ENCODE assay signal across 27 cellular contexts in the genomic region with DNA sequence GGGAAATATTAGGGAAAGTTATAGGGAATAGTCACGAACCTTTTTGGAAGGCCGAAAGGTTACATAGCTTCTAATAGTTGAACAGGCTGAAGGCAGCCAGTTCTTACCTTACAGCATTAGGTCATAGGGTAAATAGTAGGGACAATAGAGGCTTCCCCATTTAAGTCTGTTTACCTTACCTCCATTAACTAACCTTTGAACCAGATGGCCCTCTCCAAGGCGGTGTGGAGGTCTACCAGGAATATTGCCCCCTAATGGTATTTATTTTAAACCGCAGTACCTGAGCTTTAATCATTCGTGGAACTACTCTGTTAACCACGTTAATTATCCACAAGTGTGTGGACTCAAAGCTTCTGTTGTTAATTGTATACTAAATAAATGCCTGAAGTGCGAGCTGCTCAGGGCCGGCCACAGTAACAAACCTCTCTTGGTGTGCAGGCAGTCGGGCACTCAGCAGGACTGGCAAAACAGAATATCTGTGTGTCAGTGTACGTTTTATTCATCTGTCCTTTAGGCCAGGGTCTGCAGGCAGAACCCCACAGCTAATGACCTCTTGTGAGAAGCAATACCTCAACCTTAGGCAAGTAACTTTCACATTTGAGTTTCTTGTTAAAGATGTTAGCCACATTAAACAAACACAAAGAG.
A peak's percentile ranks its signal among the peaks of the same experiment; 100 is the strongest.
DNase-seq lines count a peak whose midpoint lies in the region; ATAC-seq and TF ChIP-seq lines count a peak whose summit lies in the region.
"Had no signal": no experiment of that assay in that cellular context is flagged by ENCODE, and none has a peak within 500 bp of the region (broad histone marks: within the 10 kb centered on the region; RNA-seq: fewer than 3 reads in every experiment).

No MANE protein-coding gene starts in this region.

- H3K23ac ChIP-seq in mesendoderm (ENCODE audit: low read length) = no peak overlapping the region

- H3K4me3 ChIP-seq in Loucy (ENCODE audit: low read length, poor library complexity, severe bottlenecking) = no peak overlapping the region
- no peak overlapping the region for H3K4me3 ChIP-seq in mesendoderm (ENCODE audit: low read length)
- H3K4me3 ChIP-seq: gastroesophageal sphincter, left ventricle myocardium inferior, tibial artery had no signal

- no peak overlapping the region for H3K4ac ChIP-seq in mesendoderm (ENCODE audit: low read depth, low read length)

- H2AK5ac ChIP-seq in mesendoderm (ENCODE audit: low read length) = no peak overlapping the region

- no peaks in the 10 kb centered on the region for H3K9me2 ChIP-seq in Loucy (replicated peaks; ENCODE audit: low read depth, low read length)
- H3K9me2 ChIP-seq: SK-N-SH had no signal

- H2BK120ac ChIP-seq in mesendoderm (ENCODE audit: low read depth, low read length) = no peak overlapping the region

- H3K4me2 ChIP-seq in Loucy (ENCODE audit: low read depth, low read length, poor library complexity, severe bottlenecking) = no peak overlapping the region
- H3K4me2 ChIP-seq in mesendoderm (ENCODE audit: low read length) = no peak overlapping the region
- H3K4me2 ChIP-seq: SK-N-SH had no signal

- H2AFZ ChIP-seq in Loucy (ENCODE audit: low read length) = no peak overlapping the region

- no peak overlapping the region for H3K56ac ChIP-seq in mesendoderm (ENCODE audit: low read length)

- H4K5ac ChIP-seq in mesendoderm (ENCODE audit: low read length) = no peak overlapping the region

- H3K79me2 ChIP-seq in Loucy (ENCODE audit: insufficient read depth, low read length) (no peaks in the 10 kb centered on the region), mesendoderm (ENCODE audit: control insufficient read depth, insufficient read depth, low read length) (no peaks in the 10 kb centered on the region)

- no peaks in the 10 kb centered on the region for H3K36me3 ChIP-seq in Loucy (ENCODE audit: insufficient read depth, low read length)
- H3K36me3 ChIP-seq in mesendoderm (ENCODE audit: control insufficient read depth, insufficient read depth, low read length) = no peaks in the 10 kb centered on the region
- H3K36me3 ChIP-seq: gastroesophageal sphincter, left ventricle myocardium inferior, tibial artery had no signal

- DNase-seq in NCI-H1417 (lab: John Stamatoyannopoulos, UW) = peak in 2 of 3 experiments; percentile 26 to 65
- DNase-seq in NCI-H1417 treated with DMSO at 0.1 percent for 48 hours (lab: John Stamatoyannopoulos, UW) = no peak
- DNase-seq in SW480 (ENCODE audit: low spot score) = peak; percentile 51
- peak; percentile 58 for DNase-seq in mesendoderm
- DNase-seq: 8988T; activated CD4-positive, alpha-beta T cell treated with anti-CD3 and anti-CD28 coated beads, Interleukin-2, amount 10 ng/mL, durations not matched to agents 24 days and 14 days; activated gamma-delta T cell treated with Interleukin-2 at 50 U/mL for 16 hours; activated T-cell treated with anti-CD3 and anti-CD28 coated beads, Interleukin-2, amount 50 U/mL, for 1 hour; CD4-positive, alpha-beta T cell; central memory CD4-positive, alpha-beta T cell; H7; hippocampal formation; KBM-7; left ventricle myocardium inferior; MM.1S; naive thymus-derived CD8-positive, alpha-beta T cell; NCI-H1436 treated with DMSO at 0.1 percent for 48 hours; NCI-H524 treated with DMSO at 0.1 percent for 48 hours; SK-N-SH; stimulated activated CD4-positive, alpha-beta T cell treated with anti-CD3 and anti-CD28 coated beads, Interleukin-2, amount 100 ng/mL, for 24 hours; T-helper 2 cell; tibial artery had no signal

- no peak overlapping the region for H4K8ac ChIP-seq in mesendoderm (ENCODE audit: low read depth, low read length)

- no CpG with 5 or more reads among the region's 10 CpGs for WGBS in mesendoderm (ENCODE audit: extremely low coverage, insufficient coverage, low lambda C conversion rate)

- no peak overlapping the region for H3K27ac ChIP-seq in mesendoderm (ENCODE audit: low read depth, low read length)
- H3K27ac ChIP-seq: gastroesophageal sphincter, left ventricle myocardium inferior, tibial artery had no signal

- no peaks in the 10 kb centered on the region for H4K20me1 ChIP-seq in Loucy (ENCODE audit: insufficient read depth, low read length, poor library complexity, severe bottlenecking)

- ATAC-seq in HG02642 (IDR thresholded peaks at IDR 0.05; ENCODE audit: poor library complexity, unreplicated experiment) (no peak), HG02973 (IDR thresholded peaks at IDR 0.05; ENCODE audit: unreplicated experiment) (no peak), HG02588 (IDR thresholded peaks at IDR 0.05; ENCODE audit: unreplicated experiment) (no peak)
- ATAC-seq: gastroesophageal sphincter; naive thymus-derived CD8-positive, alpha-beta T cell had no signal

- H3K9me3 ChIP-seq in Loucy (ENCODE audit: insufficient read depth, low read depth, low read length) = no peaks in the 10 kb centered on the region
- H3K9me3 ChIP-seq: gastroesophageal sphincter, left ventricle myocardium inferior, SK-N-SH, tibial artery had no signal

- H2BK5ac ChIP-seq in mesendoderm (ENCODE audit: low read length) = no peak overlapping the region

- H3K9ac ChIP-seq in Loucy (ENCODE audit: low read depth, low read length, poor library complexity, severe bottlenecking) = no peak overlapping the region
- no peak overlapping the region for H3K9ac ChIP-seq in mesendoderm (ENCODE audit: low read length)
- H3K9ac ChIP-seq: SK-N-SH had no signal

- H3K18ac ChIP-seq in mesendoderm (ENCODE audit: low read length) = no peak overlapping the region

- H3K79me1 ChIP-seq in mesendoderm (ENCODE audit: low read length) = no peaks in the 10 kb centered on the region

- H3K27me3 ChIP-seq in Loucy (ENCODE audit: insufficient read depth, low read length, poor library complexity, severe bottlenecking) = no peaks in the 10 kb centered on the region
- H3K27me3 ChIP-seq in mesendoderm (ENCODE audit: insufficient read depth, low read length, poor library complexity) = no peaks in the 10 kb centered on the region
- H3K27me3 ChIP-seq: gastroesophageal sphincter had no signal

- TF ChIP-seq CTCF in Loucy (conservative IDR thresholded peaks at IDR 0.05; ENCODE audit: low read length) = peak; percentile 21; the same call in 1 of the 2 replicates

- H3K4me1 ChIP-seq in Loucy (ENCODE audit: insufficient read depth, low read length, poor library complexity, severe bottlenecking) = no peaks in the 10 kb centered on the region
- H3K4me1 ChIP-seq in mesendoderm (ENCODE audit: control insufficient read depth, low read depth, low read length) = peaks cover 2% of the 10 kb centered on the region
- H3K4me1 ChIP-seq: left ventricle myocardium inferior had no signal

- no peak overlapping the region for H2BK15ac ChIP-seq in mesendoderm (replicated peaks; ENCODE audit: low read depth)

- H3F3A ChIP-seq in Loucy (ENCODE audit: low read depth) = no peaks in the 10 kb centered on the region
